In the genomic region with DNA sequence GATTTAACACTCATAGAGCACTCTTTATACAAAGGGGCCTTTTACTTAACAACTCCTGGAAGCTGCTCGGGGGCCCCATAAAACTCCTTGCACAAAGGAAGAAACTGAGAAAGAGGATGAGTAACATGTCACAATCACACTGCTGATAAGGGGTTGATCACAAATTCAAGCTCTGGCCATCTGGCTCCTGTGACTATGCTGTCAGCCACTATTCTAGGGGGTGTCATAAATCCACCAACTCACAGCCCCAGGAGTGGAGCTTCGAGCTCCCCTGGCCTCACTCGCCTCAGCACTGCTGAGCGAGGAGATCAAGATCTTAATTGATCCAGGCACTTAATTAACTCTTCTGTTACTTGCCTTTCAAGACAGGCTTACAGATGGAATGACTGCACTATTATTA, we compare ENCODE assay signal across 20 cellular contexts.
DNase-seq lines count a peak whose midpoint lies in the region; ATAC-seq and TF ChIP-seq lines count a peak whose summit lies in the region.
"Had no signal": no experiment of that assay in that cellular context is flagged by ENCODE, and none has a peak within 500 bp of the region (broad histone marks: within the 10 kb centered on the region; RNA-seq: fewer than 3 reads in every experiment).

No MANE protein-coding gene starts in this region.

- no peak overlapping the region for H3K4me3 Mint-ChIP-seq in GM23338
- H3K4me3 Mint-ChIP-seq: CD14-positive monocyte had no signal

- intact Hi-C loops in right lobe of liver (cut with DNase I), result no loop called here

- H2AK5ac ChIP-seq in mesenchymal stem cell (ENCODE audit: low read length, severe bottlenecking) (no peak overlapping the region), trophoblast cell (ENCODE audit: low read length) (no peak overlapping the region)

- ATAC-seq in GM23338 (no peak), right lobe of liver (no peak)

- no peak for TF ChIP-seq POLR2A in right lobe of liver (IDR thresholded peaks at IDR 0.05)

- H3K4me3 ChIP-seq in WERI-Rb-1 (ENCODE audit: low read depth, low read length) (peak overlapping the region; percentile 15), mesenchymal stem cell (ENCODE audit: insufficient read depth in 1 of 2, low read depth in 1 of 2, low read length in 2 of 2) (no peak overlapping the region), trophoblast cell (ENCODE audit: low read depth, low read length) (no peak overlapping the region), GM23338 (no peak overlapping the region), right lobe of liver (no peak overlapping the region)
- H3K4me3 ChIP-seq: HAP-1 had no signal

- H4K12ac ChIP-seq in trophoblast cell (ENCODE audit: low read depth, low read length), result no peak overlapping the region

- peak overlapping the region; percentile 52 for H3K27ac ChIP-seq in WERI-Rb-1
- no peak overlapping the region for H3K27ac ChIP-seq in mesenchymal stem cell (ENCODE audit: low read length, poor library complexity, severe bottlenecking)
- no peak overlapping the region for H3K27ac ChIP-seq in trophoblast cell (ENCODE audit: low read depth, low read length)
- no peak overlapping the region for H3K27ac ChIP-seq in GM23338 (ENCODE audit: low read depth)
- H3K27ac ChIP-seq in right lobe of liver, result no peak overlapping the region

- WGBS in mesenchymal stem cell, result 27% methylated on average over 4 of the region's 4 CpGs
- no CpG with 5 or more reads among the region's 4 CpGs for WGBS in trophoblast cell (ENCODE audit: extremely low coverage, insufficient coverage, insufficient read length)
- 67% methylated on average over 2 of the region's 4 CpGs for WGBS in right lobe of liver (ENCODE audit: insufficient coverage, low coverage, low lambda C conversion rate, missing lambda C conversion rate)

- H4K91ac ChIP-seq in mesenchymal stem cell (ENCODE audit: low read length) (peak overlapping the region; percentile 63), trophoblast cell (ENCODE audit: low read depth, low read length) (no peak overlapping the region)

- H2AFZ ChIP-seq in mesenchymal stem cell (ENCODE audit: low read depth, low read length) (no peak overlapping the region), trophoblast cell (ENCODE audit: insufficient read depth, low read length, poor library complexity) (no peak overlapping the region), GM23338 (no peak overlapping the region)

- H2BK120ac ChIP-seq in mesenchymal stem cell (ENCODE audit: low read depth, low read length), result no peak overlapping the region
- peak overlapping the region; percentile 10 for H2BK120ac ChIP-seq in trophoblast cell (ENCODE audit: insufficient read depth, low read length, poor library complexity)

- no peak overlapping the region for H2BK15ac ChIP-seq in mesenchymal stem cell (ENCODE audit: low read depth, poor library complexity, severe bottlenecking)

- H3K79me2 ChIP-seq in trophoblast cell (ENCODE audit: control insufficient read depth, insufficient read depth, low read length, poor library complexity) (no peaks in the 10 kb centered on the region), GM23338 (replicated peaks; ENCODE audit: insufficient read depth) (no peaks in the 10 kb centered on the region)

- H3K36me3 ChIP-seq in WERI-Rb-1 (no peaks in the 10 kb centered on the region), mesenchymal stem cell (ENCODE audit: control insufficient read depth in 1 of 2, insufficient read depth in 2 of 2, low read depth in 1 of 2, low read length in 2 of 2) (no peaks in the 10 kb centered on the region), trophoblast cell (ENCODE audit: control insufficient read depth in 1 of 2, insufficient read depth in 2 of 2, low read length in 2 of 2) (no peaks in the 10 kb centered on the region), GM23338 (ENCODE audit: insufficient read depth) (no peaks in the 10 kb centered on the region), right lobe of liver (no peaks in the 10 kb centered on the region)
- H3K36me3 ChIP-seq: HAP-1 had no signal

- no peaks in the 10 kb centered on the region for H3F3A ChIP-seq in GM23338 (replicated peaks; ENCODE audit: low read depth)

- H2BK12ac ChIP-seq in mesenchymal stem cell (ENCODE audit: low read length in 2 of 2), result peak overlapping the region; percentile 51 to 61
- H2BK12ac ChIP-seq in trophoblast cell (ENCODE audit: low read length), result no peak overlapping the region

- no peak overlapping the region for H3K27ac Mint-ChIP-seq in GM23338
- H3K27ac Mint-ChIP-seq: CD14-positive monocyte had no signal

- H3K9ac ChIP-seq in mesenchymal stem cell (ENCODE audit: low read length), result no peak overlapping the region
- no peak overlapping the region for H3K9ac ChIP-seq in trophoblast cell (ENCODE audit: low read length)

- H3K9me3 Mint-ChIP-seq in GM23338, result no peaks in the 10 kb centered on the region; the same call in 2 of the 3 replicates

- DNase-seq in ELF-1 (ENCODE audit: low read depth, low spot score), result peak; percentile 44
- peak; percentile 77 for DNase-seq in WERI-Rb-1
- DNase-seq in mesenchymal stem cell, result peak; percentile 56
- no peak for DNase-seq in trophoblast cell
- DNase-seq in GM23338 (ENCODE audit: low spot score), result no peak
- DNase-seq in right lobe of liver, result no peak
- DNase-seq in NCI-H1092 treated with DMSO at 0.1 percent for 48 hours (lab: John Stamatoyannopoulos, UW), result no peak
- DNase-seq in LoVo (ENCODE audit: low spot score), result no peak
- DNase-seq: 8988T, COR-L47, DMS 273 treated with DMSO at 0.1 percent for 48 hours, GDM1, IMR-90, NCI-H1092, NCI-H2081, NCI-H774, RPMI8226, SHP77 treated with DMSO at 0.1 percent for 48 hours had no signal

- no peaks in the 10 kb centered on the region for H4K20me1 ChIP-seq in GM23338 (replicated peaks; ENCODE audit: insufficient read depth)

- H3K27me3 ChIP-seq in WERI-Rb-1 (ENCODE audit: insufficient read depth, low read depth, severe bottlenecking) (no peaks in the 10 kb centered on the region), mesenchymal stem cell (ENCODE audit: control insufficient read depth in 1 of 2, insufficient read depth in 1 of 2, low read length in 2 of 2) (peaks cover 0 to 14% of the 10 kb centered on the region in 2 experiments), trophoblast cell (ENCODE audit: insufficient read depth, low read length) (no peaks in the 10 kb centered on the region), GM23338 (ENCODE audit: insufficient read depth) (no peaks in the 10 kb centered on the region), right lobe of liver (no peaks in the 10 kb centered on the region)

- H3K79me1 ChIP-seq in mesenchymal stem cell (replicated peaks; ENCODE audit: low read length, poor library complexity, severe bottlenecking) (no peaks in the 10 kb centered on the region), trophoblast cell (ENCODE audit: low read length) (no peaks in the 10 kb centered on the region)

- H3K18ac ChIP-seq in mesenchymal stem cell (ENCODE audit: low read depth in 1 of 2, low read length in 2 of 2) (peak overlapping the region in 1 of 2 experiments; percentile 28), trophoblast cell (ENCODE audit: low read length) (no peak overlapping the region)

- peaks cover 2% of the 10 kb centered on the region for H3K27me3 Mint-ChIP-seq in GM23338 (ENCODE audit: insufficient read depth, low read depth, poor library complexity)

- H3K4me1 ChIP-seq in mesenchymal stem cell (ENCODE audit: control insufficient read depth, insufficient read depth, low read depth, low read length) (no peaks in the 10 kb centered on the region), trophoblast cell (ENCODE audit: control insufficient read depth in 1 of 2, insufficient read depth in 2 of 2, low read length in 2 of 2) (no peaks in the 10 kb centered on the region), GM23338 (ENCODE audit: insufficient read depth) (no peaks in the 10 kb centered on the region), right lobe of liver (no peaks in the 10 kb centered on the region)
- H3K4me1 ChIP-seq: HAP-1 had no signal

- H3K4me1 Mint-ChIP-seq in GM23338, result no peaks in the 10 kb centered on the region
- H3K4me1 Mint-ChIP-seq: CD14-positive monocyte had no signal

- no peak overlapping the region for H3K23ac ChIP-seq in mesenchymal stem cell (ENCODE audit: low read length in 2 of 2)
- H3K23ac ChIP-seq in trophoblast cell (ENCODE audit: low read length), result no peak overlapping the region

- H3K4me2 ChIP-seq in mesenchymal stem cell (ENCODE audit: low read length, poor library complexity, severe bottlenecking) (no peak overlapping the region), trophoblast cell (ENCODE audit: low read length) (no peak overlapping the region), GM23338 (no peak overlapping the region)

- H4K8ac ChIP-seq in mesenchymal stem cell (ENCODE audit: low read length), result peak overlapping the region; percentile 62
- no peak overlapping the region for H4K8ac ChIP-seq in trophoblast cell (ENCODE audit: low read depth, low read length)

- H3K14ac ChIP-seq in mesenchymal stem cell (ENCODE audit: low read length in 2 of 2) (no peak overlapping the region), trophoblast cell (ENCODE audit: low read length) (no peak overlapping the region)

- H3K9me2 ChIP-seq in GM23338 (ENCODE audit: insufficient read depth), result 0 out of 2 replicates have a peak, but pooled peaks cover 4% of the 10 kb centered on the region

- H3K9me3 ChIP-seq in WERI-Rb-1 (ENCODE audit: severe bottlenecking), result no peaks in the 10 kb centered on the region
- H3K9me3 ChIP-seq in mesenchymal stem cell (ENCODE audit: control insufficient read depth, low read length), result no peaks in the 10 kb centered on the region
- peaks cover 2% of the 10 kb centered on the region for H3K9me3 ChIP-seq in trophoblast cell (ENCODE audit: insufficient read depth, low read depth, low read length)
- no peaks in the 10 kb centered on the region for H3K9me3 ChIP-seq in right lobe of liver
- H3K9me3 ChIP-seq: HAP-1 had no signal

- H2BK5ac ChIP-seq in mesenchymal stem cell (ENCODE audit: low read depth, low read length, poor library complexity, severe bottlenecking) (no peak overlapping the region), trophoblast cell (ENCODE audit: low read depth, low read length, poor library complexity) (no peak overlapping the region)

- H3K36me3 Mint-ChIP-seq in GM23338 (ENCODE audit: low read depth), result no peaks in the 10 kb centered on the region
- H3K36me3 Mint-ChIP-seq: CD14-positive monocyte had no signal

- TF ChIP-seq CTCF in WERI-Rb-1 (IDR thresholded peaks at IDR 0.05; ENCODE audit: low read depth, low read length) (no peak), GM23338 (conservative IDR thresholded peaks at IDR 0.05; ENCODE audit: low read depth in 2 of 2) (no peak), right lobe of liver (IDR thresholded peaks at IDR 0.05) (no peak)

- H3K4ac ChIP-seq in mesenchymal stem cell (ENCODE audit: low read depth in 1 of 2, low read length in 2 of 2), result peak overlapping the region in 1 of 2 experiments; percentile 21
- H3K4ac ChIP-seq in trophoblast cell (ENCODE audit: low read depth, low read length), result no peak overlapping the region

Comparison
In these comparisons a context has a peak if more than half of its experiments do, and no peak if none do; other contexts are left out.
1. DNase-seq: peak in ELF-1 (single experiment), WERI-Rb-1 (single experiment) and mesenchymal stem cell (single experiment); none in trophoblast cell (0 of 2), GM23338 (single experiment), right lobe of liver (0 of 3), NCI-H1092 treated with DMSO at 0.1 percent for 48 hours (single experiment) and LoVo (single experiment).